In the genomic region with DNA sequence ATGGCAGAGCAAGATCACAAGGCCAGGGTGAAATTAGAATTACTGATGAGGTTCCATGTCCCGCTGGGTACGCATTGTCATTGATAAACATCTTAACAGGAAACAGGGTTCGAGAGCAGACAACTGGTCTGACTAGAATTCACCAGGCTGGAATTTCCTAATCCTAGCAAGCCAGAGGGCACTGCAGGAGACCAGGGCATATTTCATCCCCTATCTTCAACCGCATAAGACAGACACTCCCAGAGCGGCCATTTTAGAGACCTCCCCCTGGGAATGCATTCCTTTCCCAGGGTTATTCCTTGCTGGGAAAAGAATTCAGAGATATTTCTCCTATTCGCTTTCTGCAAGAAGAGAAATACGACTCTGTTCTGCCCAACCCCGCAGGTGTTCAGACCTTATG, we compare ENCODE assay signal across 6 cellular contexts.
DNase-seq lines count a peak whose midpoint lies in the region; ATAC-seq and TF ChIP-seq lines count a peak whose summit lies in the region.
"Not testable (repeated sequence)": the region's sequence is repeated elsewhere in the genome, so short reads cannot be mapped to it uniquely, and the experiment has no call there.

No MANE protein-coding gene starts in this region.

- H2BK15ac ChIP-seq in mesendoderm (replicated peaks; ENCODE audit: low read depth) = not testable (repeated sequence)

- not testable (repeated sequence) for H3K27me3 ChIP-seq in GM23338 (ENCODE audit: insufficient read depth); endodermal cell (ENCODE audit: control insufficient read depth, insufficient read depth, low read length, poor library complexity, severe bottlenecking); mesendoderm (ENCODE audit: insufficient read depth, low read length, poor library complexity)

- not testable (repeated sequence) for H3K4me3 ChIP-seq in GM23338; HEK293 (ENCODE audit: low read depth, low read length); mesendoderm (ENCODE audit: low read length)
- H3K4me3 ChIP-seq in endodermal cell (ENCODE audit: low read length) = peak overlapping the region; percentile 32

- H3K56ac ChIP-seq in mesendoderm (ENCODE audit: low read length) = not testable (repeated sequence)

- not testable (repeated sequence) for H3K9ac ChIP-seq in endodermal cell (ENCODE audit: extremely low read depth, low read length, poor library complexity, severe bottlenecking); mesendoderm (ENCODE audit: low read length)

- not testable (repeated sequence) for H4K5ac ChIP-seq in mesendoderm (ENCODE audit: low read length)

- H3K4me1 Mint-ChIP-seq in GM23338, WTC11, endodermal cell: not testable (repeated sequence)

- H2AFZ ChIP-seq in GM23338 = not testable (repeated sequence)

- POLR2A ChIA-PET in HEK293 (lab: Yijun Ruan, JAX); WTC11 (lab: Charles Lee): not testable (repeated sequence)

- H3K36me3 ChIP-seq in GM23338 (ENCODE audit: insufficient read depth); HEK293 (ENCODE audit: control insufficient read depth in 2 of 2, insufficient read depth in 1 of 2, low read length in 2 of 2); endodermal cell (ENCODE audit: control insufficient read depth, insufficient read depth, low read length); mesendoderm (ENCODE audit: control insufficient read depth, insufficient read depth, low read length): not testable (repeated sequence)

- 91 to 92% methylated on average over 7 to 8 of the region's 8 CpGs for WGBS in endodermal cell (ENCODE audit: insufficient coverage in 1 of 2, insufficient read length in 1 of 2), 2 experiments
- no CpG with 5 or more reads among the region's 8 CpGs for WGBS in mesendoderm (ENCODE audit: extremely low coverage, insufficient coverage, low lambda C conversion rate)

- not testable (repeated sequence) for H3K4me3 Mint-ChIP-seq in GM23338, WTC11, endodermal cell

- H4K8ac ChIP-seq in mesendoderm (ENCODE audit: low read depth, low read length) = not testable (repeated sequence)

- ATAC-seq in GM23338, WTC11: not testable (repeated sequence)

- H3K36me3 Mint-ChIP-seq in GM23338 (ENCODE audit: low read depth) = peaks cover 35% of the 10 kb centered on the region
- peaks cover 36% of the 10 kb centered on the region for H3K36me3 Mint-ChIP-seq in WTC11
- H3K36me3 Mint-ChIP-seq in endodermal cell (ENCODE audit: low read depth) = peaks cover 35% of the 10 kb centered on the region

- not testable (repeated sequence) for H3K79me1 ChIP-seq in mesendoderm (ENCODE audit: low read length)

- H3K27me3 Mint-ChIP-seq in GM23338 (ENCODE audit: insufficient read depth, low read depth, poor library complexity); WTC11 (ENCODE audit: low read depth); endodermal cell (ENCODE audit: insufficient read depth): not testable (repeated sequence)

- H3K9me3 Mint-ChIP-seq in GM23338 (peaks cover 43% of the 10 kb centered on the region), WTC11 (peaks cover 58% of the 10 kb centered on the region), endodermal cell (peaks cover 32% of the 10 kb centered on the region)

- DNase-seq in DMS53 (lab: John Stamatoyannopoulos, UW) (peak; percentile 10), GM23338 (ENCODE audit: low spot score) (peak; percentile 11), WTC11 (ENCODE audit: low spot score) (peak; percentile 26), endodermal cell (peak; percentile 68), mesendoderm (peak; percentile 34)

- H2AK5ac ChIP-seq in mesendoderm (ENCODE audit: low read length) = not testable (repeated sequence)

- not testable (repeated sequence) for H3K9me3 ChIP-seq in HEK293 (ENCODE audit: control insufficient read depth, insufficient read depth, low read depth, low read length)
- peaks cover 34% of the 10 kb centered on the region for H3K9me3 ChIP-seq in endodermal cell (ENCODE audit: control insufficient read depth, low read length)

- H3K9me2 ChIP-seq in GM23338 (ENCODE audit: insufficient read depth) = not testable (repeated sequence)

- TF ChIP-seq CTCF in GM23338 (conservative IDR thresholded peaks at IDR 0.05; ENCODE audit: low read depth in 2 of 2); HEK293 (tag by site-specific recombination; IDR thresholded peaks at IDR 0.05); WTC11 (IDR thresholded peaks at IDR 0.05); endodermal cell (conservative IDR thresholded peaks at IDR 0.05): not testable (repeated sequence)

- H3K4me1 ChIP-seq in GM23338 (ENCODE audit: insufficient read depth); HEK293 (ENCODE audit: control insufficient read depth, insufficient read depth, low read length); endodermal cell (ENCODE audit: control insufficient read depth, insufficient read depth, low read length); mesendoderm (ENCODE audit: control insufficient read depth, low read depth, low read length): not testable (repeated sequence)

- not testable (repeated sequence) for H2BK120ac ChIP-seq in mesendoderm (ENCODE audit: low read depth, low read length)

- H3K79me2 ChIP-seq in GM23338 (replicated peaks; ENCODE audit: insufficient read depth); mesendoderm (ENCODE audit: control insufficient read depth, insufficient read depth, low read length): not testable (repeated sequence)

- CTCF ChIA-PET in HEK293 (lab: Yijun Ruan, JAX); WTC11 (lab: Charles Lee): not testable (repeated sequence)

- H3K18ac ChIP-seq in mesendoderm (ENCODE audit: low read length) = not testable (repeated sequence)

- not testable (repeated sequence) for H3K4me2 ChIP-seq in GM23338; mesendoderm (ENCODE audit: low read length)

- H3K27ac Mint-ChIP-seq in GM23338 = peak overlapping the region; percentile 48; the same call in 1 of the 2 replicates
- not testable (repeated sequence) for H3K27ac Mint-ChIP-seq in WTC11, endodermal cell

- H4K20me1 ChIP-seq in GM23338 (replicated peaks; ENCODE audit: insufficient read depth) = not testable (repeated sequence)

- H3F3A ChIP-seq in GM23338 (replicated peaks; ENCODE audit: low read depth) = not testable (repeated sequence)

- H2BK5ac ChIP-seq in mesendoderm (ENCODE audit: low read length) = not testable (repeated sequence)

- not testable (repeated sequence) for H3K4ac ChIP-seq in mesendoderm (ENCODE audit: low read depth, low read length)

- H3K27ac ChIP-seq in GM23338 (ENCODE audit: low read depth); HEK293 (ENCODE audit: extremely low read depth, low read depth, low read length); endodermal cell (ENCODE audit: low read depth, low read length); mesendoderm (ENCODE audit: low read depth, low read length): not testable (repeated sequence)

- not testable (repeated sequence) for H3K23ac ChIP-seq in mesendoderm (ENCODE audit: low read length)

TF ChIP-seq in HEK293, 187 proteins besides CTCF, POLR2A, EP300 and RAD21:
- TF ChIP-seq SETDB1 (IDR thresholded peaks at IDR 0.05; ENCODE audit: insufficient read length, low read length) = peak; percentile 63

Comparison
In these comparisons a context has a peak if more than half of its experiments do, and no peak if none do; other contexts are left out.
1. DNase-seq: peak in every context shown above with its lines; median percentile 68 in endodermal cell; 34 in mesendoderm; 26 in WTC11; 11 in GM23338; 10 in DMS53.